Comparison of ENCODE assay signal across 21 cellular contexts in the genomic region with DNA sequence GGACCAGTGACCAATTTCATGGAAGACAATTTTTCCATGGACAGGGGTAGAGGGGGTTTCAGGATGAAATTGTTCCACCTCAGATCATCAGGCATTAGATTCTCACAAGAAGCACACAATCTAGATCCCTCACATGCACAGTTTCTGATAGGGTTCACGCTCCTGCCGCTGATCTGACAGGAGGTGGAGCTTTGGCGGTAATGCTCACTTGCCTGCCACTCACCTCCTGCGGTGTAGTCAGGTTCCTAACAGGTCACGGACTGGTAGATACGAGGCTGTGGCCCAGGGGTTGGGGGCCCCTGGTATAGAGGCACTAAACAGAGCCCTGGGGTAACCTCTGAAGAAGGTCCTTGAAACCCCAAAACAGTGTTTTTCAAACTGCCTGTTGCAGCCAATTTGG.
"Had no signal": no experiment of that assay in that cellular context is flagged by ENCODE, and none has a peak within 500 bp of the region (broad histone marks: within the 10 kb centered on the region; RNA-seq: fewer than 3 reads in every experiment).

No MANE protein-coding gene starts in this region.

- H3K27me3 Mint-ChIP-seq: IgD-negative memory B cell had no signal

- H3K27me3 ChIP-seq: MG63, SJCRH30 had no signal

- H3K27ac ChIP-seq: RWPE1, SJCRH30 had no signal

- ATAC-seq: SK-N-SH treated with all-trans-retinoic acid at 6 μM for 48 hours had no signal

- H3K9me3 ChIP-seq: MG63 had no signal

- H3K4me3 ChIP-seq: MG63, SJCRH30 had no signal

- DNase-seq: KBM-7, MG63, NCI-H1092, NCI-H1105 treated with DMSO at 0.1 percent for 48 hours, NCI-H1417 treated with DMSO at 0.1 percent for 48 hours, NCI-H146, NCI-H1694 treated with DMSO at 0.1 percent for 48 hours, NCI-H1930, NCI-H2081 treated with DMSO at 0.1 percent for 48 hours, NCI-H2171, NCI-H226, NCI-H446, NCI-H510A, NCI-H524 treated with DMSO at 0.1 percent for 48 hours, NCI-H69, NCI-H774, SHP77 treated with DMSO at 0.1 percent for 48 hours, SJCRH30 had no signal

- H3K9me3 Mint-ChIP-seq: IgD-negative memory B cell had no signal

- H3K36me3 ChIP-seq: MG63 had no signal
